ENCODE assay signal across 8 cellular contexts in the genomic region with DNA sequence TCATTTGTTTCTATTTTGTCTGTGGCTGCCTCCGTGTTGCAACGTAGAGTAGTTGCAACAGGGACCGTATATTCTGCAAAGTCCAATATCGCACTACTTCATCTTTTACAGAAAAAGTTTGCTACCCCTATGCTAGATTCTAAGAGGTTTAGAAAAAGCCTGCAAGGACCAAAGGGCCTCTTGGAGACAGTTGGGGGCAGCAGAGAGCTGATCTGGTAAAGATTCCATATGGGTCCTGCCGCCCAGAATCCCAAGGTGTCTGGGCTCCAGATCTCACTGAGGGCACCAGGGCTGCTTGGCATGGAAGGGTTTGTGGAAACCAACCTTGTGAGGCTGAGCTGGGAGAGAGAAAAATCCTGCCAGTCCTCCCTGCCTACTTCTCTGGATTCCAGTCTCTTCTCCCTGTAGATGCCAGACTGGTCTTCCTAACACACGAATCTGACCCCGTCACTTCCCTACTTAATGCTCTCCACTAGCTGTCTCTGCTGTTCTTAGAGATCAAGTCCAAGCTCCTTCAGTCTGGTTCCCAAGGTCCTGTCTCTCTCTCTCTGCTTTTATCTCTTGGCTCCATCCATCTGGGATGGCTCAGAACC.
A peak's percentile ranks its signal among the peaks of the same experiment; 100 is the strongest.
DNase-seq lines count a peak whose midpoint lies in the region; ATAC-seq and TF ChIP-seq lines count a peak whose summit lies in the region.

No MANE protein-coding gene starts in this region.

- no peak overlapping the region for H3K4me3 ChIP-seq in PC-3 (ENCODE audit: low read length)
- no peak overlapping the region for H3K4me3 ChIP-seq in fibroblast of villous mesenchyme (ENCODE audit: low read depth, low read length)
- H3K4me3 ChIP-seq in transverse colon, result no peak overlapping the region
- no peak overlapping the region for H3K4me3 ChIP-seq in upper lobe of left lung

- no peaks in the 10 kb centered on the region for H3K36me3 ChIP-seq in PC-3 (ENCODE audit: low read depth, low read length)
- no peaks in the 10 kb centered on the region for H3K36me3 ChIP-seq in transverse colon
- H3K36me3 ChIP-seq in upper lobe of left lung, result no peaks in the 10 kb centered on the region

- H4K20me1 ChIP-seq in PC-3 (ENCODE audit: low read length), result no peaks in the 10 kb centered on the region

- H3K27me3 ChIP-seq in PC-3 (ENCODE audit: low read length), result peaks cover 93% of the 10 kb centered on the region
- peaks cover 20% of the 10 kb centered on the region for H3K27me3 ChIP-seq in transverse colon
- H3K27me3 ChIP-seq in upper lobe of left lung, result no peaks in the 10 kb centered on the region

- DNase-seq in EL, result peak; percentile 39
- peak; percentile 23 for DNase-seq in HuH-7.5 (ENCODE audit: low spot score)
- DNase-seq in PC-3, result peak; percentile 56
- DNase-seq in fibroblast of villous mesenchyme (ENCODE audit: low read depth), result peak; percentile 41
- no peak for DNase-seq in transverse colon
- no peak for DNase-seq in upper lobe of left lung

- no peak overlapping the region for H3K4me2 ChIP-seq in PC-3 (ENCODE audit: low read length)

- ATAC-seq in PC-3 (peak; percentile 37; the same call in 1 of the 2 replicates), upper lobe of left lung (ENCODE audit: low FRiP score in 2 of 2) (no peak), HG03520 (IDR thresholded peaks at IDR 0.05; ENCODE audit: unreplicated experiment) (no peak), GM18870 (IDR thresholded peaks at IDR 0.05; ENCODE audit: unreplicated experiment) (no peak)

- TF ChIP-seq POLR2A in transverse colon (IDR thresholded peaks at IDR 0.05) (no peak), upper lobe of left lung (IDR thresholded peaks at IDR 0.05) (no peak)

- H3K79me2 ChIP-seq in PC-3 (ENCODE audit: low read length), result no peaks in the 10 kb centered on the region

- no peaks in the 10 kb centered on the region for H3F3A ChIP-seq in PC-3 (ENCODE audit: low read length, unreplicated experiment)

- no peak overlapping the region for H3K9ac ChIP-seq in PC-3 (ENCODE audit: low read length)

- TF ChIP-seq EP300 in transverse colon (IDR thresholded peaks at IDR 0.05; ENCODE audit: low read depth), result no peak
- TF ChIP-seq EP300 in upper lobe of left lung (IDR thresholded peaks at IDR 0.05), result no peak

- H3K27ac ChIP-seq in PC-3 (ENCODE audit: low read length) (no peak overlapping the region), transverse colon (no peak overlapping the region), upper lobe of left lung (no peak overlapping the region)

- H3K9me2 ChIP-seq in PC-3 (replicated peaks; ENCODE audit: low read length), result no peaks in the 10 kb centered on the region

- 41 to 51% methylated on average over 6 to 7 of the region's 7 CpGs for WGBS in transverse colon (ENCODE audit: low coverage in 1 of 2), 2 donors
- WGBS in upper lobe of left lung, 2 donors, result 31 to 36% methylated on average over 7 of the region's 7 CpGs

- no peaks in the 10 kb centered on the region for H3K4me1 ChIP-seq in PC-3 (ENCODE audit: insufficient read depth, low read length)
- H3K4me1 ChIP-seq in transverse colon, result no peaks in the 10 kb centered on the region
- no peaks in the 10 kb centered on the region for H3K4me1 ChIP-seq in upper lobe of left lung

- in situ Hi-C loops in transverse colon (cut with MboI; ENCODE audit: low pct_ligation_motif_present in 1 of 4, low pct_unique_long_range_greater_than_20kb in 1 of 4, low sequenced_read_pairs in 3 of 4), result no loop called here

- TF ChIP-seq CTCF in PC-3 (conservative IDR thresholded peaks at IDR 0.05; ENCODE audit: low read depth, low read length), result peak; percentile 70
- TF ChIP-seq CTCF in fibroblast of villous mesenchyme (IDR thresholded peaks at IDR 0.05; ENCODE audit: insufficient read depth, low read depth, low read length), result peak; percentile 66
- peak in 3 of 5 experiments; percentile 10 to 29 (median 24) for TF ChIP-seq CTCF in transverse colon (IDR thresholded peaks at IDR 0.05)
- peak in 2 of 6 experiments; percentile 9 to 13 for TF ChIP-seq CTCF in upper lobe of left lung (IDR thresholded peaks at IDR 0.05)

- H3K9me3 ChIP-seq in PC-3 (ENCODE audit: low read length), result no peaks in the 10 kb centered on the region
- no peaks in the 10 kb centered on the region for H3K9me3 ChIP-seq in transverse colon
- H3K9me3 ChIP-seq in upper lobe of left lung, result no peaks in the 10 kb centered on the region

- intact Hi-C loops in PC-3 (cut with micrococcal nuclease), result loop anchor here (2.0 kb wide), 1 partner anchor 49 kb away; no protein-coding TSS in a partner anchor
- intact Hi-C loops in transverse colon (cut with DNase I; ENCODE audit: low total_unique reads), result loop anchor here (5.0 kb wide), 1 partner anchor 1527 kb away; a partner anchor contains a TSS

- CTCF ChIA-PET in PC-3 (lab: Charles Lee), result no interaction called here

- no peak overlapping the region for H2AFZ ChIP-seq in PC-3 (ENCODE audit: low read length)

- no TSS peak for BruUV-seq in PC-3 (replicated peaks; lab: Mats Ljungman, UMichigan)

- POLR2A ChIA-PET in PC-3 (lab: Charles Lee; ENCODE audit: unreplicated experiment), result no interaction called here

Comparison
In these comparisons a context has a peak if more than half of its experiments do, and no peak if none do; other contexts are left out.
1. DNase-seq: peak in EL (single experiment), HuH-7.5 (single experiment), PC-3 (single experiment) and fibroblast of villous mesenchyme (single experiment); none in transverse colon (single experiment) and upper lobe of left lung (0 of 2).